13 cellular contexts compared by ENCODE assay signal in genomic region chr4:40264497-40264896, GRCh38.
DNase-seq lines count a peak whose midpoint lies in the region; ATAC-seq and TF ChIP-seq lines count a peak whose summit lies in the region.
"Had no signal": no experiment of that assay in that cellular context is flagged by ENCODE, and none has a peak within 500 bp of the region (broad histone marks: within the 10 kb centered on the region; RNA-seq: fewer than 3 reads in every experiment).

No MANE protein-coding gene starts in this region.

- peak; percentile 69 for DNase-seq in MCF 10A (ENCODE audit: unreplicated experiment)
- no peak for DNase-seq in breast epithelium (ENCODE audit: low spot score in 2 of 2)
- DNase-seq in RPMI7951 (ENCODE audit: low read depth) = peak; percentile 49
- peak; percentile 86 for DNase-seq in fibroblast of mammary gland (ENCODE audit: low read depth)
- no peak for DNase-seq in stimulated activated effector memory CD8-positive, alpha-beta T cell treated with anti-CD3 and anti-CD28 coated beads, Interleukin-12 subunit alpha, Interleukin-12 subunit beta, amount 100 ng/mL, for 72 hours (ENCODE audit: low spot score in 2 of 2)
- no peak for DNase-seq in HK-2 (ENCODE audit: unreplicated experiment)
- DNase-seq in NCI-H146 treated with DMSO at 0.1 percent for 48 hours (lab: John Stamatoyannopoulos, UW; ENCODE audit: unreplicated experiment) = no peak
- no peak for DNase-seq in stimulated activated CD4-positive, alpha-beta T cell treated with anti-CD3 and anti-CD28 coated beads, Interleukin-4, amount 100 ng/mL, for 24 hours
- DNase-seq: activated CD4-positive, alpha-beta T cell treated with anti-CD3 and anti-CD28 coated beads, Interleukin-2, amount 50 U/mL, for 1 hour; nephron progenitor cell had no signal

- TF ChIP-seq CTCF in MCF 10A (IDR thresholded peaks at IDR 0.05; ENCODE audit: unreplicated experiment) (no peak), breast epithelium (IDR thresholded peaks at IDR 0.05) (no peak), fibroblast of mammary gland (conservative IDR thresholded peaks at IDR 0.05; ENCODE audit: control insufficient read depth, insufficient read depth, low read depth, low read length) (no peak)

- H3K4me1 ChIP-seq in breast epithelium = no peaks in the 10 kb centered on the region
- H3K4me1 ChIP-seq: body of pancreas had no signal

- H3K9me3 ChIP-seq in breast epithelium = no peaks in the 10 kb centered on the region
- H3K9me3 ChIP-seq: body of pancreas, heart right ventricle had no signal

- no peak for TF ChIP-seq POLR2A in breast epithelium (IDR thresholded peaks at IDR 0.05)

- no peak overlapping the region for H3K4me3 Mint-ChIP-seq in MCF 10A (ENCODE audit: unreplicated experiment)
- peak overlapping the region; percentile 69 for H3K4me3 Mint-ChIP-seq in stimulated activated effector memory CD8-positive, alpha-beta T cell treated with anti-CD3 and anti-CD28 coated beads, Interleukin-12 subunit alpha, Interleukin-12 subunit beta, amount 100 ng/mL, for 72 hours
- H3K4me3 Mint-ChIP-seq: nephron progenitor cell had no signal

- intact Hi-C loops in MCF 10A (cut with micrococcal nuclease) (no loop called here), breast epithelium (cut with DNase I; ENCODE audit: low total_unique reads) (no loop called here)

- no peaks in the 10 kb centered on the region for H3K27me3 ChIP-seq in breast epithelium
- H3K27me3 ChIP-seq: body of pancreas had no signal

- H3K27ac Mint-ChIP-seq in MCF 10A (ENCODE audit: low read depth, unreplicated experiment) = no peak overlapping the region
- peak overlapping the region; percentile 88 for H3K27ac Mint-ChIP-seq in stimulated activated effector memory CD8-positive, alpha-beta T cell treated with anti-CD3 and anti-CD28 coated beads, Interleukin-12 subunit alpha, Interleukin-12 subunit beta, amount 100 ng/mL, for 72 hours
- H3K27ac Mint-ChIP-seq: nephron progenitor cell had no signal

- BruUV-seq in MCF 10A (replicated peaks; lab: Mats Ljungman, UMichigan) = no TSS peak

- H3K9me3 Mint-ChIP-seq in MCF 10A (ENCODE audit: unreplicated experiment) = no peaks in the 10 kb centered on the region
- H3K9me3 Mint-ChIP-seq in stimulated activated effector memory CD8-positive, alpha-beta T cell treated with anti-CD3 and anti-CD28 coated beads, Interleukin-12 subunit alpha, Interleukin-12 subunit beta, amount 100 ng/mL, for 72 hours = no peaks in the 10 kb centered on the region
- H3K9me3 Mint-ChIP-seq: nephron progenitor cell had no signal

- no peak overlapping the region for H3K27ac ChIP-seq in breast epithelium
- H3K27ac ChIP-seq: body of pancreas, PC-9 had no signal

- peaks cover 6% of the 10 kb centered on the region for H3K4me1 Mint-ChIP-seq in MCF 10A (ENCODE audit: insufficient read depth, unreplicated experiment)
- H3K4me1 Mint-ChIP-seq in stimulated activated effector memory CD8-positive, alpha-beta T cell treated with anti-CD3 and anti-CD28 coated beads, Interleukin-12 subunit alpha, Interleukin-12 subunit beta, amount 100 ng/mL, for 72 hours = peaks cover 43% of the 10 kb centered on the region

- H3K27me3 Mint-ChIP-seq in MCF 10A (ENCODE audit: insufficient read depth, unreplicated experiment) = no peaks in the 10 kb centered on the region

- CTCF ChIA-PET in MCF 10A (lab: Yijun Ruan, JAX) = no interaction called here

- no peaks in the 10 kb centered on the region for H3K36me3 ChIP-seq in breast epithelium
- H3K36me3 ChIP-seq: heart right ventricle had no signal

- POLR2A ChIA-PET in MCF 10A (lab: Yijun Ruan, JAX) = interaction anchor here (0.8 kb wide), 1 partner anchor 13 kb away, joined by 3 read pairs; no protein-coding TSS in a partner anchor

- H3K4me3 ChIP-seq in breast epithelium = no peak overlapping the region
- H3K4me3 ChIP-seq in fibroblast of mammary gland (ENCODE audit: control insufficient read depth, low read depth, low read length) = no peak overlapping the region
- H3K4me3 ChIP-seq: body of pancreas, heart right ventricle, PC-9 had no signal

- H3K36me3 Mint-ChIP-seq in MCF 10A (ENCODE audit: insufficient read depth, unreplicated experiment) = no peaks in the 10 kb centered on the region
- no peaks in the 10 kb centered on the region for H3K36me3 Mint-ChIP-seq in stimulated activated effector memory CD8-positive, alpha-beta T cell treated with anti-CD3 and anti-CD28 coated beads, Interleukin-12 subunit alpha, Interleukin-12 subunit beta, amount 100 ng/mL, for 72 hours

- ATAC-seq in stimulated activated effector memory CD8-positive, alpha-beta T cell treated with anti-CD3 and anti-CD28 coated beads, Interleukin-12 subunit alpha, Interleukin-12 subunit beta, amount 100 ng/mL, for 72 hours = no peak
- ATAC-seq: body of pancreas had no signal

Comparison
In these comparisons a context has a peak if more than half of its experiments do, and no peak if none do; other contexts are left out.
1. DNase-seq: peak in MCF 10A (single experiment), RPMI7951 (single experiment) and fibroblast of mammary gland (single experiment); none in breast epithelium (0 of 2), stimulated activated effector memory CD8-positive, alpha-beta T cell treated with anti-CD3 and anti-CD28 coated beads, Interleukin-12 subunit alpha, Interleukin-12 subunit beta, amount 100 ng/mL, for 72 hours (0 of 2), HK-2 (single experiment), NCI-H146 treated with DMSO at 0.1 percent for 48 hours (single experiment) and stimulated activated CD4-positive, alpha-beta T cell treated with anti-CD3 and anti-CD28 coated beads, Interleukin-4, amount 100 ng/mL, for 24 hours (single experiment).